Comparison of ENCODE assay signal across 22 cellular contexts in the genomic region with DNA sequence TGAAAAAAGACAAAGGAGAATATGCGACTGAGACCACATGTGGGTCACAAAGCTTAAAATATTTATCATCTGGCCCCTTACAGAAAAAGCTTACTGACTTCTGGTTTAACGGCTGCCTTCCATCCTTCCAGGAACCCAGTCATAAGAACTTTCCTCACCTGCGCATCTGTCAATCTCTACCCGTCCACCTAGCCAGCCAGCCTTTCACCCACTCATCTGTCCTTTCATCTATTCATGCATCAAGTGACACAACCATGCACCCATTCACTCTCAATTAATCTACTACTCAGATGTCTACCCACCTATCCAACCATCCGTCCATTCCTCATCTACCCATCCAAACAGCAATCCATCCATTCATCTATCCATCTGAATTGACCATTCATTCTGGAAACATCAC.
"Had no signal": no experiment of that assay in that cellular context is flagged by ENCODE, and none has a peak within 500 bp of the region (broad histone marks: within the 10 kb centered on the region; RNA-seq: fewer than 3 reads in every experiment).

No MANE protein-coding gene starts in this region.

- H3K27ac ChIP-seq: epithelial cell of prostate, gastroesophageal sphincter, left ventricle myocardium inferior, neutrophil, ovary, prostate gland, transverse colon, vagina, VCaP had no signal

- H3K36me3 ChIP-seq: neutrophil, ovary, prostate gland, transverse colon, vagina had no signal

- ATAC-seq: activated CD4-positive, CD25-positive, alpha-beta regulatory T cell treated with anti-CD3 and anti-CD28 coated beads, Interleukin-2, amount 50 U/mL, for 24 hours; activated CD8-positive, alpha-beta memory T cell treated with anti-CD3 and anti-CD28 coated beads, Interleukin-2, amount 10 ng/mL, durations not matched to agents 7 days and 5 days; gastroesophageal sphincter; natural killer cell treated with Interleukin-12 subunit alpha and Interleukin-12 subunit beta and Interleukin-15 and Interleukin-18, amount 100 ng/mL, for 72 hours; stimulated activated naive B cell treated with anti-CD40 and anti-IgM and Interleukin-4, amounts not matched to agents 10 μg/mL and 1 μg/mL and 100 μg/mL, for 72 hours had no signal

- DNase-seq: activated CD8-positive, alpha-beta memory T cell treated with anti-CD3 and anti-CD28 coated beads, Interleukin-2, amount 10 ng/mL, durations not matched to agents 7 days and 5 days; activated gamma-delta T cell; activated T-cell treated with anti-CD3 and anti-CD28 coated beads for 4 hours; amygdala; cortex of kidney; endodermal cell; head of caudate nucleus; hypothalamus; left ventricle myocardium inferior; ovary; stimulated activated CD4-positive, alpha-beta T cell treated with anti-CD3 and anti-CD28 coated beads, Interleukin-2, amount 100 ng/mL, for 48 hours; stimulated activated CD8-positive, alpha-beta memory T cell treated with anti-CD3 and anti-CD28 coated beads, Interleukin-4, amount 100 ng/mL, for 48 hours; stimulated activated naive B cell treated with anti-CD40 and anti-IgM and Interleukin-4, amounts not matched to agents 10 μg/mL and 1 μg/mL and 100 μg/mL, for 72 hours; transverse colon had no signal

- H3K4me3 ChIP-seq: gastroesophageal sphincter, left ventricle myocardium inferior, ovary, prostate gland, transverse colon, vagina had no signal

- H3K36me3 Mint-ChIP-seq: activated CD8-positive, alpha-beta memory T cell treated with anti-CD3 and anti-CD28 coated beads, Interleukin-2, amount 10 ng/mL, durations not matched to agents 7 days and 5 days; natural killer cell treated with Interleukin-12 subunit alpha and Interleukin-12 subunit beta and Interleukin-15 and Interleukin-18, amount 100 ng/mL, for 72 hours; stimulated activated naive B cell treated with anti-CD40 and anti-IgM and Interleukin-4, amounts not matched to agents 10 μg/mL and 1 μg/mL and 100 μg/mL, for 72 hours had no signal

- H3K9me3 Mint-ChIP-seq: endodermal cell; natural killer cell treated with Interleukin-12 subunit alpha and Interleukin-12 subunit beta and Interleukin-15 and Interleukin-18, amount 100 ng/mL, for 72 hours; stimulated activated naive B cell treated with anti-CD40 and anti-IgM and Interleukin-4, amounts not matched to agents 10 μg/mL and 1 μg/mL and 100 μg/mL, for 72 hours had no signal

- H3K4me3 Mint-ChIP-seq: activated CD8-positive, alpha-beta memory T cell treated with anti-CD3 and anti-CD28 coated beads, Interleukin-2, amount 10 ng/mL, durations not matched to agents 7 days and 5 days; endodermal cell; natural killer cell treated with Interleukin-12 subunit alpha and Interleukin-12 subunit beta and Interleukin-15 and Interleukin-18, amount 100 ng/mL, for 72 hours; stimulated activated naive B cell treated with anti-CD40 and anti-IgM and Interleukin-4, amounts not matched to agents 10 μg/mL and 1 μg/mL and 100 μg/mL, for 72 hours had no signal

- H3K27me3 ChIP-seq: gastroesophageal sphincter, neutrophil, ovary, transverse colon, vagina had no signal

- H3K9me3 ChIP-seq: gastroesophageal sphincter, left ventricle myocardium inferior, neutrophil, ovary, prostate gland, transverse colon, vagina had no signal

- H3K27ac Mint-ChIP-seq: activated CD8-positive, alpha-beta memory T cell treated with anti-CD3 and anti-CD28 coated beads, Interleukin-2, amount 10 ng/mL, durations not matched to agents 7 days and 5 days; endodermal cell; natural killer cell treated with Interleukin-12 subunit alpha and Interleukin-12 subunit beta and Interleukin-15 and Interleukin-18, amount 100 ng/mL, for 72 hours; stimulated activated naive B cell treated with anti-CD40 and anti-IgM and Interleukin-4, amounts not matched to agents 10 μg/mL and 1 μg/mL and 100 μg/mL, for 72 hours had no signal

- H3K4me1 ChIP-seq: prostate gland, vagina had no signal
